In the genomic region with DNA sequence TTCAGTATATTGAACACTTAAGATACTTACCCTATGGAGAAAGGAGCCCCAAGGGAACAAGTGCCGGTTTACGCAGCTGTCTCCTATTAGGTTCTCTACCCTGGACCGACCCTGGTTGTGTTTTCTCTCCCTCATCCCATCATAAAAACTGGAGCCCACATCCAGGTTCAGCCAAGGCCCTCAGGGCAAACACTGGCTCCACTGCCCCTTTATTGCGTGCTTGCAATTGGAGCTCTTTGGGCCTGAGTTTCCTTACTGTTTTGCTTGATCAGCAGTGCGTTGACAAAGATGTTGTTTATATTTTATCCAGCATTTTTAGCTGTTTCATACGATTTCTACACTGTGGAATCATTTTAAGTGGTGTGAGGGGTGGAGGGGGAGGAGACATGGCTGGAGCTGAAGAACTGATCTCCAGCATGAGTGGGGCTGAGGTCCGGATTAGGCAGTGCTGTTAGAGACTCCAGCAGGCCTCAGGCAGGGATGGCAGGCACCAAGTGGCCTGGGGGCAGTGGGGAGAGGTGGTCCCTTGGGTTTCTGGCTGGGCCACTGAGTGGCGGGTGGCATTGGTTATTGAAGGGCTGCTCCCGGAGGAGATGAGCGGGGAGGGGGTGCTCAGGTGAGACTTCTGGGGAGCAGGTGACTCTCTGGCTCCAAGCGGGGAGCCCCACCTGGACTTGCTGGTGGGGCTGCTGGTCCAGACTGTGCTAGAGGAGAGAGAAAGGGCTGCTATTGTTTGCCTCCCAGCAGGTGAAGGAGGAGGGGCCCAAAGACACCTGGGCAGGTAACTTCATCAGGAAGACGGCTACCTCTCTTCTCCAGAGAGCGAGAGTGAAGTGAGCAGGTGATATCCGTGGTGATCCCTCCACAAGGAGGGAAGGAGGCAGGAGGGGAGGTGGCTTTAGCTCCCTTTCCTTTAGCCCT, we compare ENCODE assay signal across 1 cellular context.
A peak's percentile ranks its signal among the peaks of the same experiment; 100 is the strongest.
TF ChIP-seq lines count a peak whose summit lies in the region.

No MANE protein-coding gene starts in this region.

TF ChIP-seq in WTC11, 78 proteins besides CTCF, POLR2A, EP300 and RAD21 (continued from another document):
- TF ChIP-seq, protein P1, sequence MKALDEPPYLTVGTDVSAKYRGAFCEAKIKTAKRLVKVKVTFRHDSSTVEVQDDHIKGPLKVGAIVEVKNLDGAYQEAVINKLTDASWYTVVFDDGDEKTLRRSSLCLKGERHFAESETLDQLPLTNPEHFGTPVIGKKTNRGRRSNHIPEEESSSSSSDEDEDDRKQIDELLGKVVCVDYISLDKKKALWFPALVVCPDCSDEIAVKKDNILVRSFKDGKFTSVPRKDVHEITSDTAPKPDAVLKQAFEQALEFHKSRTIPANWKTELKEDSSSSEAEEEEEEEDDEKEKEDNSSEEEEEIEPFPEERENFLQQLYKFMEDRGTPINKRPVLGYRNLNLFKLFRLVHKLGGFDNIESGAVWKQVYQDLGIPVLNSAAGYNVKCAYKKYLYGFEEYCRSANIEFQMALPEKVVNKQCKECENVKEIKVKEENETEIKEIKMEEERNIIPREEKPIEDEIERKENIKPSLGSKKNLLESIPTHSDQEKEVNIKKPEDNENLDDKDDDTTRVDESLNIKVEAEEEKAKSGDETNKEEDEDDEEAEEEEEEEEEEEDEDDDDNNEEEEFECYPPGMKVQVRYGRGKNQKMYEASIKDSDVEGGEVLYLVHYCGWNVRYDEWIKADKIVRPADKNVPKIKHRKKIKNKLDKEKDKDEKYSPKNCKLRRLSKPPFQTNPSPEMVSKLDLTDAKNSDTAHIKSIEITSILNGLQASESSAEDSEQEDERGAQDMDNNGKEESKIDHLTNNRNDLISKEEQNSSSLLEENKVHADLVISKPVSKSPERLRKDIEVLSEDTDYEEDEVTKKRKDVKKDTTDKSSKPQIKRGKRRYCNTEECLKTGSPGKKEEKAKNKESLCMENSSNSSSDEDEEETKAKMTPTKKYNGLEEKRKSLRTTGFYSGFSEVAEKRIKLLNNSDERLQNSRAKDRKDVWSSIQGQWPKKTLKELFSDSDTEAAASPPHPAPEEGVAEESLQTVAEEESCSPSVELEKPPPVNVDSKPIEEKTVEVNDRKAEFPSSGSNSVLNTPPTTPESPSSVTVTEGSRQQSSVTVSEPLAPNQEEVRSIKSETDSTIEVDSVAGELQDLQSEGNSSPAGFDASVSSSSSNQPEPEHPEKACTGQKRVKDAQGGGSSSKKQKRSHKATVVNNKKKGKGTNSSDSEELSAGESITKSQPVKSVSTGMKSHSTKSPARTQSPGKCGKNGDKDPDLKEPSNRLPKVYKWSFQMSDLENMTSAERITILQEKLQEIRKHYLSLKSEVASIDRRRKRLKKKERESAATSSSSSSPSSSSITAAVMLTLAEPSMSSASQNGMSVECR (CRISPR knock-in tag; IDR thresholded peaks at IDR 0.05; ENCODE audit: borderline replicate concordance) = no peak
- no peak for TF ChIP-seq SMAD3 (CRISPR knock-in tag; IDR thresholded peaks at IDR 0.05; ENCODE audit: borderline replicate concordance)
- TF ChIP-seq ZNF317 (CRISPR knock-in tag; IDR thresholded peaks at IDR 0.05; ENCODE audit: borderline replicate concordance, low read depth) = no peak
- no peak for TF ChIP-seq GTF2I (CRISPR knock-in tag; conservative IDR thresholded peaks at IDR 0.05)
- TF ChIP-seq, protein P2, sequence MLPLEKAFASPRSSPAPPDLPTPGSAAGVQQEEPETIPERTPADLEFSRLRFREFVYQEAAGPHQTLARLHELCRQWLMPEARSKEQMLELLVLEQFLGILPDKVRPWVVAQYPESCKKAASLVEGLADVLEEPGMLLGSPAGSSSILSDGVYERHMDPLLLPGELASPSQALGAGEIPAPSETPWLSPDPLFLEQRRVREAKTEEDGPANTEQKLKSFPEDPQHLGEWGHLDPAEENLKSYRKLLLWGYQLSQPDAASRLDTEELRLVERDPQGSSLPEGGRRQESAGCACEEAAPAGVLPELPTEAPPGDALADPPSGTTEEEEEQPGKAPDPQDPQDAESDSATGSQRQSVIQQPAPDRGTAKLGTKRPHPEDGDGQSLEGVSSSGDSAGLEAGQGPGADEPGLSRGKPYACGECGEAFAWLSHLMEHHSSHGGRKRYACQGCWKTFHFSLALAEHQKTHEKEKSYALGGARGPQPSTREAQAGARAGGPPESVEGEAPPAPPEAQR (CRISPR knock-in tag; IDR thresholded peaks at IDR 0.05) = no peak
- TF ChIP-seq, protein P3, sequence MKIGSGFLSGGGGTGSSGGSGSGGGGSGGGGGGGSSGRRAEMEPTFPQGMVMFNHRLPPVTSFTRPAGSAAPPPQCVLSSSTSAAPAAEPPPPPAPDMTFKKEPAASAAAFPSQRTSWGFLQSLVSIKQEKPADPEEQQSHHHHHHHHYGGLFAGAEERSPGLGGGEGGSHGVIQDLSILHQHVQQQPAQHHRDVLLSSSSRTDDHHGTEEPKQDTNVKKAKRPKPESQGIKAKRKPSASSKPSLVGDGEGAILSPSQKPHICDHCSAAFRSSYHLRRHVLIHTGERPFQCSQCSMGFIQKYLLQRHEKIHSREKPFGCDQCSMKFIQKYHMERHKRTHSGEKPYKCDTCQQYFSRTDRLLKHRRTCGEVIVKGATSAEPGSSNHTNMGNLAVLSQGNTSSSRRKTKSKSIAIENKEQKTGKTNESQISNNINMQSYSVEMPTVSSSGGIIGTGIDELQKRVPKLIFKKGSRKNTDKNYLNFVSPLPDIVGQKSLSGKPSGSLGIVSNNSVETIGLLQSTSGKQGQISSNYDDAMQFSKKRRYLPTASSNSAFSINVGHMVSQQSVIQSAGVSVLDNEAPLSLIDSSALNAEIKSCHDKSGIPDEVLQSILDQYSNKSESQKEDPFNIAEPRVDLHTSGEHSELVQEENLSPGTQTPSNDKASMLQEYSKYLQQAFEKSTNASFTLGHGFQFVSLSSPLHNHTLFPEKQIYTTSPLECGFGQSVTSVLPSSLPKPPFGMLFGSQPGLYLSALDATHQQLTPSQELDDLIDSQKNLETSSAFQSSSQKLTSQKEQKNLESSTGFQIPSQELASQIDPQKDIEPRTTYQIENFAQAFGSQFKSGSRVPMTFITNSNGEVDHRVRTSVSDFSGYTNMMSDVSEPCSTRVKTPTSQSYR (CRISPR knock-in tag; IDR thresholded peaks at IDR 0.05) = no peak
- TF ChIP-seq ZNF219 (CRISPR knock-in tag; IDR thresholded peaks at IDR 0.05; ENCODE audit: borderline replicate concordance) = peak; percentile 28; the same call in 1 of the 2 replicates
TF ChIP-seq in WTC11: peak in this region for 2.
